8 cellular contexts compared by ENCODE assay signal in the genomic region with DNA sequence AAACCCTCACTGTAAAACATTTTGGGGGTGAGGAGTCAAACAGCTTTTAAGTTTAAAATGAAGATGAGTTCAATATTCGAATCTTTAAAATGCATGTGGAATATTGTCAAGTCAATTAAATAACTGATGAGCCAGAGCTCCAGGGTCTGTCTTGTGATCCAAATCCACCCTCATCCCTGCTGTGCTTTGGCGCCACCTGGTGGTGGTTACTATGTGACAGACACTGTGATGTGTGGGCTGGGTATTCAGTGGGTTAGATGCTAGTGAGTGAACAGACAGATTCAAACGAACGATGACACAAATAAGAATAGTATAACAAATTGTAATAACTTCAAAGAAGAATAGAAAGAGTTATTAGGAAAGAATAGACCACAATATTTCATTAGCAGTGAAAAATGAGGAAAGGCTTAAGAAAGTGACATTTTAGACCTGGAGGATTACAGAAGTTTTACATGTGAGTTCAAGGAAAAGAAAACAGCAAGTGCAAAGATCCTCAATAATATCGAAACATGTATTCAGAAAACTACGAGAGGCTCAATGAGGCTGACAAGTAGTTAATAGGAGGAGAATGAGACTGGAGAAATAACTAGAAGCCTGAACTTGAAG.
DNase-seq lines count a peak whose midpoint lies in the region; ATAC-seq lines count a peak whose summit lies in the region.

No MANE protein-coding gene starts in this region.

- H3K27ac Mint-ChIP-seq in memory B cell, result no peak overlapping the region

- no peaks in the 10 kb centered on the region for H3K9me3 Mint-ChIP-seq in memory B cell

- no peaks in the 10 kb centered on the region for H3K36me3 Mint-ChIP-seq in memory B cell

- no peaks in the 10 kb centered on the region for H3K4me1 Mint-ChIP-seq in memory B cell

- peaks cover 3% of the 10 kb centered on the region for H3K27me3 Mint-ChIP-seq in memory B cell

- ATAC-seq in GM18511 (IDR thresholded peaks at IDR 0.05; ENCODE audit: unreplicated experiment), result peak; percentile 96
- peak; percentile 93 for ATAC-seq in HG02981 (IDR thresholded peaks at IDR 0.05; ENCODE audit: unreplicated experiment)
- ATAC-seq in memory B cell (ENCODE audit: low read depth), result peak; percentile 66

- DNase-seq in AG08396 (ENCODE audit: low spot score) (peak; percentile 41), NCI-H2196 (lab: John Stamatoyannopoulos, UW; ENCODE audit: unreplicated experiment) (peak; percentile 77), memory B cell (ENCODE audit: low spot score in 2 of 2) (peak; percentile 36 to 59)
- peak; percentile 54 to 63 for DNase-seq in activated CD4-positive, alpha-beta T cell treated with anti-CD3 and anti-CD28 coated beads, Interleukin-2, amount 50 U/mL, for 4 hours
- DNase-seq in effector CD8-positive, alpha-beta T cell (lab: John Stamatoyannopoulos, UW), result peak; percentile 35
- peak; percentile 31 to 54 for DNase-seq in stimulated activated CD8-positive, alpha-beta memory T cell treated with anti-CD3 and anti-CD28 coated beads, Interleukin-15, amount 100 ng/mL, for 48 hours (ENCODE audit: low read depth in 2 of 2)

- H3K4me3 Mint-ChIP-seq in memory B cell, result no peak overlapping the region

Comparison
In these comparisons a context has a peak if more than half of its experiments do, and no peak if none do; other contexts are left out.
1. Peak in every context shown above with its lines: DNase-seq and ATAC-seq.